8 cellular contexts compared by ENCODE assay signal in genomic region chr5:34486160-34486765, GRCh38.
A peak's percentile ranks its signal among the peaks of the same experiment; 100 is the strongest.
DNase-seq lines count a peak whose midpoint lies in the region; ATAC-seq, FAIRE-seq and TF ChIP-seq lines count a peak whose summit lies in the region.

No MANE protein-coding gene starts in this region.

- ATAC-seq in GM19397 (IDR thresholded peaks at IDR 0.05; ENCODE audit: unreplicated experiment), result peak; percentile 54
- peak; percentile 68 for ATAC-seq in Right ventricle myocardium inferior

- in situ Hi-C loops in SK-MEL-5 (cut with HindIII; ENCODE audit: low pct_unique_long_range_greater_than_20kb, low sequenced_read_pairs), result no loop called here

- DNase-seq in AG09309 (ENCODE audit: low read depth), result peak; percentile 68
- DNase-seq in NCI-H1048 (lab: John Stamatoyannopoulos, UW), result peak; percentile 44
- DNase-seq in SK-MEL-5 (ENCODE audit: low read depth, low spot score), result peak; percentile 94
- DNase-seq in activated naive CD4-positive, alpha-beta T cell treated with anti-CD3 and anti-CD28 coated beads, Interleukin-2, amount 50 U/mL, for 16 hours, result peak; percentile 66
- peak; percentile 73 for DNase-seq in Right ventricle myocardium inferior (ENCODE audit: missing footprints)
- peak; percentile 69 to 97 (median 88) for DNase-seq in posterior cingulate gyrus
- DNase-seq in urothelium cell line (ENCODE audit: low spot score), result peak; percentile 82

- no peak overlapping the region for H3K4me3 ChIP-seq in AG09309 (ENCODE audit: control insufficient read depth, low read depth, low read length)

- no peak for FAIRE-seq in urothelium cell line (lab: Jason Lieb, UNC)

- TF ChIP-seq CTCF in AG09309 (IDR thresholded peaks at IDR 0.05; ENCODE audit: control insufficient read depth, insufficient read depth, low read depth, low read length, missing control alignments), result peak; percentile 74

- intact Hi-C loops in Right ventricle myocardium inferior (cut with DNase I) (loop anchor here (2.0 to 10.0 kb wide), 2 partner anchors 33 to 519 kb away; no protein-coding TSS in a partner anchor), posterior cingulate gyrus (cut with DNase I) (loop anchor here (2.0 to 5.0 kb wide), 3 partner anchors 37 to 413 kb away; partner anchors contain the start of gene RAI14)

Comparison
In these comparisons a context has a peak if more than half of its experiments do, and no peak if none do; other contexts are left out.
1. DNase-seq: peak in every context shown above with its lines; median percentile 94 in SK-MEL-5; 88 in posterior cingulate gyrus; 82 in urothelium cell line; 73 in Right ventricle myocardium inferior; 68 in AG09309; 66 in activated naive CD4-positive, alpha-beta T cell treated with anti-CD3 and anti-CD28 coated beads, Interleukin-2, amount 50 U/mL, for 16 hours; 44 in NCI-H1048.